In the genomic region with DNA sequence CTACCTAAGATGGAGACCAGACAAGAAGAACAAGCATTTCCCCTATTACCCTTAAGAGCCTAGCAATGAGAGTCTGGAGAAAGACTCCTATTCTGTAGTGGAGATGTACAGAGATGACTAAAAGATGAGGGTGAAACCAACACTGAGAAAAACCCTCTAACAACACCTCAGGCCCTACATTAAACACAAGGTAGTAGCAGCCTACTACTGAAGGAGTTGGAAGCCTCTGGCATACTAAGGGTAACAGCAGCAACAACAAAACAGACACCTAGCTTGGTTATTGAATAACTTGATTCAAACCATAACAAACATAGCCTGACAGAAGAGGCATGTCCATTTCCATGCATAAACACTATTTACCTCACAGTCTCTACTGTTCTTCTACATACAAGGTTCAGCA, we compare ENCODE assay signal across 20 cellular contexts.
DNase-seq lines count a peak whose midpoint lies in the region; ATAC-seq and TF ChIP-seq lines count a peak whose summit lies in the region.
"Had no signal": no experiment of that assay in that cellular context is flagged by ENCODE, and none has a peak within 500 bp of the region (broad histone marks: within the 10 kb centered on the region; RNA-seq: fewer than 3 reads in every experiment).

No MANE protein-coding gene starts in this region.

- H3K27ac Mint-ChIP-seq in activated T-cell treated with anti-CD3 and anti-CD28 coated beads, Interleukin-2, amount 50 U/mL, for 24 hours: peak overlapping the region; percentile 8
- H3K27ac Mint-ChIP-seq in stimulated activated naive CD8-positive, alpha-beta T cell treated with anti-CD3 and anti-CD28 coated beads, Interleukin-15, amount 100 ng/mL, for 72 hours: peak overlapping the region in 1 of 2 donors; percentile 6

- peaks cover 82% of the 10 kb centered on the region for H3K36me3 Mint-ChIP-seq in activated T-cell treated with anti-CD3 and anti-CD28 coated beads, Interleukin-2, amount 50 U/mL, for 24 hours (ENCODE audit: low read depth)

- no peak overlapping the region for H3K4me3 Mint-ChIP-seq in activated T-cell treated with anti-CD3 and anti-CD28 coated beads, Interleukin-2, amount 50 U/mL, for 24 hours
- no peak overlapping the region for H3K4me3 Mint-ChIP-seq in stimulated activated naive CD8-positive, alpha-beta T cell treated with anti-CD3 and anti-CD28 coated beads, Interleukin-15, amount 100 ng/mL, for 72 hours
- H3K4me3 Mint-ChIP-seq: CD4-positive, CD25-positive, alpha-beta regulatory T cell had no signal

- peaks cover 16% of the 10 kb centered on the region for H3K4me1 Mint-ChIP-seq in activated T-cell treated with anti-CD3 and anti-CD28 coated beads, Interleukin-2, amount 50 U/mL, for 24 hours (ENCODE audit: low read depth)
- H3K4me1 Mint-ChIP-seq in stimulated activated naive CD8-positive, alpha-beta T cell treated with anti-CD3 and anti-CD28 coated beads, Interleukin-15, amount 100 ng/mL, for 72 hours: peaks cover 14% of the 10 kb centered on the region

- DNase-seq in activated T-cell treated with anti-CD3 and anti-CD28 coated beads, Interleukin-2, amount 50 U/mL, for 24 hours: no peak
- no peak for DNase-seq in activated T-cell treated with anti-CD3 and anti-CD28 coated beads, Interleukin-2, amount 50 U/mL, for 1 hour
- DNase-seq in stimulated activated naive CD8-positive, alpha-beta T cell treated with anti-CD3 and anti-CD28 coated beads, Interleukin-15, amount 100 ng/mL, for 72 hours: no peak
- DNase-seq in stimulated activated naive CD8-positive, alpha-beta T cell treated with anti-CD3 and anti-CD28 coated beads, Interleukin-15, Interleukin-2, amounts not matched to agents 100 U/mL and 50 U/mL, for 24 hours: no peak
- DNase-seq in left lobe of liver (ENCODE audit: low spot score) (no peak), NCI-H524 (lab: John Stamatoyannopoulos, UW) (no peak), GM10248 (ENCODE audit: extremely low spot score) (no peak)
- DNase-seq: DMS153, DND-41, GM23248, H7, NCI-H1105 treated with DMSO at 0.1 percent for 48 hours, NCI-H146, NCI-H1930, NCI-H2107, NCI-H524 treated with DMSO at 0.1 percent for 48 hours, NCI-H774, SIG-M5 had no signal

- H3K27me3 Mint-ChIP-seq in activated T-cell treated with anti-CD3 and anti-CD28 coated beads, Interleukin-2, amount 50 U/mL, for 24 hours: no peaks in the 10 kb centered on the region
- no peaks in the 10 kb centered on the region for H3K27me3 Mint-ChIP-seq in stimulated activated naive CD8-positive, alpha-beta T cell treated with anti-CD3 and anti-CD28 coated beads, Interleukin-15, amount 100 ng/mL, for 72 hours
- H3K27me3 Mint-ChIP-seq: CD4-positive, CD25-positive, alpha-beta regulatory T cell had no signal

- peaks cover 28% of the 10 kb centered on the region for H3K9me3 Mint-ChIP-seq in activated T-cell treated with anti-CD3 and anti-CD28 coated beads, Interleukin-2, amount 50 U/mL, for 24 hours
- peaks cover 22 to 25% of the 10 kb centered on the region in 2 donors for H3K9me3 Mint-ChIP-seq in stimulated activated naive CD8-positive, alpha-beta T cell treated with anti-CD3 and anti-CD28 coated beads, Interleukin-15, amount 100 ng/mL, for 72 hours

- no peak for TF ChIP-seq CTCF in GM10248 (IDR thresholded peaks at IDR 0.05; ENCODE audit: control extremely low read depth, extremely low read depth, low read depth, missing control alignments)

- peak; percentile 85 for ATAC-seq in stimulated activated naive CD8-positive, alpha-beta T cell treated with anti-CD3 and anti-CD28 coated beads, Interleukin-15, amount 100 ng/mL, for 72 hours
- no peak for ATAC-seq in stimulated activated naive CD8-positive, alpha-beta T cell treated with anti-CD3 and anti-CD28 coated beads, Interleukin-15, Interleukin-2, amounts not matched to agents 100 U/mL and 50 U/mL, for 24 hours
- peak; percentile 50 for ATAC-seq in left lobe of liver
- ATAC-seq: K562 had no signal

- CTCF ChIA-PET in GM10248 (lab: Yijun Ruan, JAX): no interaction called here

- POLR2A ChIA-PET in GM10248 (lab: Yijun Ruan, JAX): no interaction called here
